8 cellular contexts compared by ENCODE assay signal in genomic region chr22:30386960-30387848, GRCh38. TPM values are rescaled to one million over a fixed set of nuclear protein-coding genes. Genes with fewer than 3 reads are reported as not detected.
DNase-seq lines count a peak whose midpoint lies in the region; ATAC-seq and TF ChIP-seq lines count a peak whose summit lies in the region.

TSS of gene RNF215 (minus strand) at chr22:30387411. CDS start at chr22:30387313, 98 bp downstream.

- peak within 1 kb of the TSS; percentile 66 for H3K23ac ChIP-seq in neuronal stem cell (ENCODE audit: low read depth, low read length, poor library complexity)

- peak within 1 kb of the TSS; percentile 12 for H3K27ac Mint-ChIP-seq in Caco-2 (ENCODE audit: unreplicated experiment)
- H3K27ac Mint-ChIP-seq in IgD-negative memory B cell, result no peak within 1 kb of the TSS

- H3K27me3 ChIP-seq in Caco-2 (replicated peaks; ENCODE audit: control insufficient read depth, insufficient read depth, low read length), result no peaks in the 10 kb centered on the region
- no peaks in the 10 kb centered on the region for H3K27me3 ChIP-seq in SJCRH30
- H3K27me3 ChIP-seq in neuronal stem cell (ENCODE audit: control insufficient read depth in 3 of 3, insufficient read depth in 3 of 3, low read depth in 1 of 3, low read length in 3 of 3), result no peaks in the 10 kb centered on the region
- no peaks in the 10 kb centered on the region for H3K27me3 ChIP-seq in subcutaneous abdominal adipose tissue (ENCODE audit: control insufficient read depth in 5 of 5, insufficient read depth in 4 of 5, low read length in 5 of 5)

- peak; percentile 69 for ATAC-seq in GM21390 (IDR thresholded peaks at IDR 0.05; ENCODE audit: unreplicated experiment)

- POLR2A ChIA-PET in Caco-2 (lab: Charles Lee), result interaction anchor here (0.6 to 1.0 kb wide), 3 partner anchors 30 to 99 kb away, joined by 3 to 4 read pairs (median 4); partner anchors contain the start of genes CCDC157 and SF3A1

- no peak within 1 kb of the TSS for H2BK5ac ChIP-seq in neuronal stem cell (ENCODE audit: low read length)

- no peaks in the 10 kb centered on the region for H3K27me3 Mint-ChIP-seq in Caco-2 (ENCODE audit: insufficient read depth, unreplicated experiment)
- H3K27me3 Mint-ChIP-seq in IgD-negative memory B cell, result peaks cover 1% of the 10 kb centered on the region

- H3K4me3 Mint-ChIP-seq in Caco-2 (ENCODE audit: unreplicated experiment) (peak within 1 kb of the TSS; percentile 67), IgD-negative memory B cell (peak within 1 kb of the TSS; percentile 79 to 92 (median 88))

- peak within 1 kb of the TSS; percentile 67 for H2BK12ac ChIP-seq in neuronal stem cell (ENCODE audit: low read length)

- peak within 1 kb of the TSS; percentile 96 for H2AFZ ChIP-seq in neuronal stem cell (ENCODE audit: low read length)

- peak within 1 kb of the TSS; percentile 74 for H2AK5ac ChIP-seq in neuronal stem cell (ENCODE audit: low read depth, low read length)

- H3K9me3 ChIP-seq in Caco-2 (no peaks in the 10 kb centered on the region), SJCRH30 (replicated peaks) (0 out of 2 replicates have a peak, but pooled peaks cover 3% of the 10 kb centered on the region), neuronal stem cell (replicated peaks in 1 of 2; ENCODE audit: control insufficient read depth in 2 of 2, insufficient read depth in 1 of 2, low read depth in 1 of 2, low read length in 2 of 2) (peaks cover 5% of the 10 kb centered on the region in 2 donors), subcutaneous abdominal adipose tissue (ENCODE audit: control insufficient read depth in 5 of 5, low read length in 5 of 5) (peaks cover 0 to 6% (median 0%) of the 10 kb centered on the region in 5 donors)

- H3K27ac ChIP-seq in SJCRH30 (no peak within 1 kb of the TSS; the same call in 1 of the 2 replicates), neuronal stem cell (replicated peaks; ENCODE audit: low read length) (no peak within 1 kb of the TSS), subcutaneous abdominal adipose tissue (ENCODE audit: low read depth, low read length) (no peak within 1 kb of the TSS)

- DNase-seq in Caco-2 (peak; percentile 69 to 90), SJCRH30 (peak; percentile 70 to 84), foreskin melanocyte (peak; percentile 48), neuronal stem cell (ENCODE audit: low spot score) (peak; percentile 88)
- peak; percentile 59 to 78 (median 64) for DNase-seq in activated naive CD4-positive, alpha-beta T cell (lab: John Stamatoyannopoulos, UW)

- H3K9me3 Mint-ChIP-seq in Caco-2 (ENCODE audit: unreplicated experiment) (no peaks in the 10 kb centered on the region), IgD-negative memory B cell (no peaks in the 10 kb centered on the region)

- H3K4ac ChIP-seq in neuronal stem cell (ENCODE audit: low read length), result no peak within 1 kb of the TSS

- 0 out of 2 replicates have a peak, but pooled peaks cover 4% of the 10 kb centered on the region for H3K4me1 ChIP-seq in Caco-2
- H3K4me1 ChIP-seq in SJCRH30, result peaks cover 1% of the 10 kb centered on the region; the same call in 1 of the 2 replicates
- H3K4me1 ChIP-seq in neuronal stem cell (ENCODE audit: control insufficient read depth in 2 of 2, insufficient read depth in 1 of 2, low read depth in 1 of 2, low read length in 2 of 2), result peaks cover 5 to 6% of the 10 kb centered on the region in 2 donors
- H3K4me1 ChIP-seq in subcutaneous abdominal adipose tissue (ENCODE audit: control insufficient read depth in 5 of 5, insufficient read depth in 5 of 5, low read length in 5 of 5), result peaks cover 0 to 17% (median 12%) of the 10 kb centered on the region in 5 donors

- H2BK15ac ChIP-seq in neuronal stem cell (ENCODE audit: low read length), result no peak within 1 kb of the TSS

- CTCF ChIA-PET in Caco-2 (lab: Charles Lee), result interaction anchor here (0.6 to 1.9 kb wide), 18 partner anchors 10 to 279 kb away, joined by 3 to 51 read pairs (median 4); partner anchors contain the start of genes CASTOR1, CCDC157, SEC14L2 and SF3A1

- peak; percentile 84 to 88 for TF ChIP-seq CTCF in Caco-2 (IDR thresholded peaks at IDR 0.05; ENCODE audit: insufficient read depth in 1 of 2, low read depth in 1 of 2, low read length in 1 of 2, severe bottlenecking in 1 of 2, unreplicated experiment in 1 of 2)

- H3K4me3 ChIP-seq in Caco-2 (ENCODE audit: low read depth, low read length), result peak within 1 kb of the TSS; percentile 64
- peak within 1 kb of the TSS; percentile 62 for H3K4me3 ChIP-seq in SJCRH30
- H3K4me3 ChIP-seq in neuronal stem cell (ENCODE audit: low read length in 2 of 2), result peak within 1 kb of the TSS; percentile 84 to 89
- H3K4me3 ChIP-seq in subcutaneous abdominal adipose tissue (ENCODE audit: low read depth in 1 of 5, low read length in 5 of 5), result peak within 1 kb of the TSS; percentile 42 to 80 (median 76)

- H3K18ac ChIP-seq in neuronal stem cell (ENCODE audit: low read length), result peak within 1 kb of the TSS; percentile 95

- H4K8ac ChIP-seq in neuronal stem cell (ENCODE audit: low read depth, low read length), result no peak within 1 kb of the TSS

- intact Hi-C loops in Caco-2 (cut with micrococcal nuclease; ENCODE audit: unreplicated experiment), result loop anchor here (1.0 to 5.0 kb wide), 4 partner anchors 60 to 280 kb away; partner anchors contain the start of genes CASTOR1 and TBC1D10A

- no CpG with 5 or more reads among the region's 95 CpGs for WGBS in neuronal stem cell (ENCODE audit: extremely low coverage in 2 of 2, insufficient read length in 2 of 2, insufficient replicate concordance in 1 of 2), 2 donors

- H3K4me2 ChIP-seq in neuronal stem cell (ENCODE audit: insufficient read depth, low read length, poor library complexity, severe bottlenecking), result peak within 1 kb of the TSS; percentile 61

- BruUV-seq in Caco-2 (replicated peaks; lab: Mats Ljungman, UMichigan), result no TSS peak

- H3K9ac ChIP-seq in neuronal stem cell (ENCODE audit: low read depth, low read length, poor library complexity) (peak within 1 kb of the TSS; percentile 91), subcutaneous abdominal adipose tissue (ENCODE audit: low read length in 5 of 5) (peak within 1 kb of the TSS in 3 of 5 donors; percentile 59 to 68 (median 64))

- no peak within 1 kb of the TSS for H4K91ac ChIP-seq in neuronal stem cell (ENCODE audit: low read depth, low read length, poor library complexity)

- peak within 1 kb of the TSS; percentile 56 for H3K14ac ChIP-seq in neuronal stem cell (ENCODE audit: low read length)

- no peaks in the 10 kb centered on the region for H3K79me1 ChIP-seq in neuronal stem cell (ENCODE audit: low read depth, low read length)

- no peaks in the 10 kb centered on the region for H3K36me3 Mint-ChIP-seq in Caco-2 (ENCODE audit: insufficient read depth, unreplicated experiment)
- no peaks in the 10 kb centered on the region for H3K36me3 Mint-ChIP-seq in IgD-negative memory B cell

- H3K4me1 Mint-ChIP-seq in Caco-2 (ENCODE audit: low read depth, unreplicated experiment), result no peaks in the 10 kb centered on the region
- peaks cover 9 to 19% (median 17%) of the 10 kb centered on the region in 3 donors for H3K4me1 Mint-ChIP-seq in IgD-negative memory B cell

- H3K36me3 ChIP-seq in Caco-2 (ENCODE audit: control insufficient read depth, insufficient read depth, low read length), result no peaks in the 10 kb centered on the region
- no peaks in the 10 kb centered on the region for H3K36me3 ChIP-seq in SJCRH30
- peaks cover 4 to 16% of the 10 kb centered on the region in 2 donors for H3K36me3 ChIP-seq in neuronal stem cell (replicated peaks in 1 of 2; ENCODE audit: control insufficient read depth in 2 of 2, insufficient read depth in 2 of 2, low read length in 2 of 2)
- peaks cover 0 to 21% (median 16%) of the 10 kb centered on the region in 5 donors for H3K36me3 ChIP-seq in subcutaneous abdominal adipose tissue (ENCODE audit: control insufficient read depth in 5 of 5, insufficient read depth in 5 of 5, low read length in 5 of 5)

- no peak within 1 kb of the TSS for H2BK120ac ChIP-seq in neuronal stem cell (ENCODE audit: low read depth, low read length)

RNA-seq across cellular contexts. Expression of gene RNF215, which starts in this region (rescaled TPM):
- 12.8 and 14.2 TPM in 2 replicates for total RNA-seq in Caco-2 (2022)
- 0.20 TPM for polyA plus RNA-seq in IgD-negative memory B cell
- 4.1 and 7.3 TPM in 2 replicates for total RNA-seq in SJCRH30 (2014; rRNA removed; shearing (Covaris generic))
- polyA plus RNA-seq in neuronal stem cell (2013, experiment 1 of 2), result 9.1 TPM
- polyA plus RNA-seq in neuronal stem cell (2013, experiment 2 of 2), result 9.6 TPM
